In the genomic region with DNA sequence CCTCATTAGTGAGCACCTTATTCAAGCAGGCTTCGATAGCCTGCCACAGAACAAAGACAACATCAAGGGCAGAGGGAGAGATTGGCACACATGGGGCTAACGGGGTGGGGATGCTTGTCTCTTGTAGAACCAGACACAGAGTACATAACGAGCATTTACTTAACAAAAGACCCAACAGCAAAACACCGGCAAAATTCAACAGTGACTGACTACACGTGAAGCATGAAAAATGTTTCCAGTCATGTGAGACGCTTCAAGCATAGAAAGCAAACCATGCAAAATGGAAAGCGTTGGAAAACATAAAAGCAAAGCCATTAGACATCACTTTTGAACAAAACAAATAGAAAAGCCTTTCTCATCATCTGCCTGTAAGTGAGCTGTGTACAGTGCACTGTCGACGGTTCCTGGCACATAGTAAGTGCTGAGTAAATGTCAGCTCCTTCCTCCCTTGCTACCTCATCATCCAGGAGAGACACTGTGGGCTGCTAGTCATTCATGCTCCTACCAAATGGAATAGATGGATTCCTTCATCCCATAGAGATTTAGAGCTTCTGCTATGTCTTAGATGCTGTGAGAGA, we compare ENCODE assay signal across 20 cellular contexts.
A peak's percentile ranks its signal among the peaks of the same experiment; 100 is the strongest.
DNase-seq lines count a peak whose midpoint lies in the region; ATAC-seq, FAIRE-seq and TF ChIP-seq lines count a peak whose summit lies in the region.
"Had no signal": no experiment of that assay in that cellular context is flagged by ENCODE, and none has a peak within 500 bp of the region (broad histone marks: within the 10 kb centered on the region; RNA-seq: fewer than 3 reads in every experiment).

No MANE protein-coding gene starts in this region.

- DNase-seq in DMS53 treated with DMSO at 0.1 percent for 48 hours (lab: John Stamatoyannopoulos, UW; ENCODE audit: unreplicated experiment) (peak; percentile 91), NCI-H187 treated with DMSO at 0.1 percent for 48 hours (lab: John Stamatoyannopoulos, UW) (peak; percentile 99), NCI-H345 treated with DMSO at 0.1 percent for 48 hours (lab: John Stamatoyannopoulos, UW; ENCODE audit: unreplicated experiment) (peak; percentile 99), psoas muscle (no peak)
- DNase-seq in stimulated activated CD4-positive, alpha-beta T cell treated with anti-CD3 and anti-CD28 coated beads, Interleukin-1b, Interleukin-23, amount 100 ng/mL, for 48 hours: no peak
- DNase-seq: activated effector memory CD4-positive, alpha-beta T cell treated with anti-CD3 and anti-CD28 coated beads, Interleukin-2, amount 50 U/mL, for 16 hours; activated naive CD8-positive, alpha-beta T cell treated with anti-CD3 and anti-CD28 coated beads, Interleukin-2, amount 10 ng/mL, durations not matched to agents 7 days and 5 days; NCI-H1048; NCI-H524 treated with DMSO at 0.1 percent for 48 hours; retina; SK-N-SH; small intestine; T-helper 17 cell had no signal

- WGBS in psoas muscle, 3 donors: 74 to 79% (median 77%) methylated on average over 9 of the region's 9 CpGs

- H3K9me3 ChIP-seq in psoas muscle: no peaks in the 10 kb centered on the region
- H3K9me3 ChIP-seq: BLaER1 treated with 17β-estradiol and CSF1 and Interleukin-3, amounts not matched to agents 10 nM and 100 nM; SK-N-SH; suprapubic skin had no signal

- ATAC-seq in psoas muscle: no peak
- no peak for ATAC-seq in GM19463 (IDR thresholded peaks at IDR 0.05; ENCODE audit: unreplicated experiment)
- ATAC-seq: T-helper 17 cell had no signal

- no peak overlapping the region for H3K4me3 ChIP-seq in psoas muscle
- H3K4me3 ChIP-seq: BLaER1 treated with 17β-estradiol and CSF1 and Interleukin-3, amounts not matched to agents 10 nM and 100 nM; suprapubic skin had no signal

- H3K27ac ChIP-seq in psoas muscle: no peak overlapping the region
- H3K27ac ChIP-seq: BLaER1 treated with 17β-estradiol and CSF1 and Interleukin-3, amounts not matched to agents 10 nM and 100 nM; epithelial cell of prostate; RWPE1; suprapubic skin had no signal

- no peaks in the 10 kb centered on the region for H3K27me3 ChIP-seq in psoas muscle (ENCODE audit: insufficient read depth in 3 of 3, low read length in 2 of 3)
- H3K27me3 ChIP-seq: BLaER1 treated with 17β-estradiol and CSF1 and Interleukin-3, amounts not matched to agents 10 nM and 100 nM; suprapubic skin had no signal

- no peaks in the 10 kb centered on the region for H3K36me3 ChIP-seq in psoas muscle (ENCODE audit: insufficient read depth in 1 of 2, low read depth in 1 of 2)
- H3K36me3 ChIP-seq: BLaER1 treated with 17β-estradiol and CSF1 and Interleukin-3, amounts not matched to agents 10 nM and 100 nM; suprapubic skin had no signal

- no peak for TF ChIP-seq CTCF in psoas muscle (IDR thresholded peaks at IDR 0.05)

- intact Hi-C loops in psoas muscle (cut with DNase I): no loop called here

- H3K4me1 ChIP-seq in psoas muscle: no peaks in the 10 kb centered on the region
- H3K4me1 ChIP-seq: suprapubic skin had no signal

- peak; percentile 100 for FAIRE-seq in islet of Langerhans (lab: Jason Lieb, UNC)
- FAIRE-seq: GM19239, small intestine had no signal

Comparison
In these comparisons a context has a peak if more than half of its experiments do, and no peak if none do; other contexts are left out.
1. DNase-seq: peak in DMS53 treated with DMSO at 0.1 percent for 48 hours (single experiment), NCI-H187 treated with DMSO at 0.1 percent for 48 hours (single experiment) and NCI-H345 treated with DMSO at 0.1 percent for 48 hours (single experiment); none in psoas muscle (0 of 2) and stimulated activated CD4-positive, alpha-beta T cell treated with anti-CD3 and anti-CD28 coated beads, Interleukin-1b, Interleukin-23, amount 100 ng/mL, for 48 hours (single experiment).